ENCODE assay signal across 15 cellular contexts in genomic region chr1:222522105-222522915, GRCh38. TPM values are rescaled to one million over a fixed set of nuclear protein-coding genes. Genes with fewer than 3 reads are reported as not detected.
"Had no signal": no experiment of that assay in that cellular context is flagged by ENCODE, and none has a peak within 500 bp of the region (broad histone marks: within the 10 kb centered on the region; RNA-seq: fewer than 3 reads in every experiment).

No MANE protein-coding gene starts in this region.

- DNase-seq: activated CD4-positive, alpha-beta memory T cell treated with anti-CD3 and anti-CD28 coated beads for 36 hours; activated naive CD4-positive, alpha-beta T cell; caudate nucleus; esophagus squamous epithelium; glutamatergic neuron; mesenchymal stem cell; sigmoid colon; stimulated activated CD4-positive, alpha-beta T cell treated with anti-CD3 and anti-CD28 coated beads, Interleukin-12 subunit alpha, Interleukin-12 subunit beta, amount 100 ng/mL, for 4 hours; stimulated activated naive CD4-positive, alpha-beta T cell; SW 1271 had no signal

- H3K27ac ChIP-seq: sigmoid colon had no signal

- H3K27me3 Mint-ChIP-seq: type B pancreatic cell had no signal

- FAIRE-seq: astrocyte had no signal

- H3K36me3 ChIP-seq: esophagus squamous epithelium, sigmoid colon had no signal

- H3K4me1 ChIP-seq: esophagus squamous epithelium, sigmoid colon had no signal

- H3K4me3 ChIP-seq: esophagus squamous epithelium, sigmoid colon had no signal

- H3K9me3 ChIP-seq: sigmoid colon had no signal

- H3K4me3 Mint-ChIP-seq: activated CD4-positive, alpha-beta memory T cell treated with anti-CD3 and anti-CD28 coated beads for 36 hours; nephron; T-helper 2 cell treated with Interferon-gamma antibody and Interleukin-4, amounts not matched to agents 5 μg/mL and 100 μg/mL, for 36 hours had no signal

- H3K27ac Mint-ChIP-seq: activated CD4-positive, alpha-beta memory T cell treated with anti-CD3 and anti-CD28 coated beads for 36 hours; T-helper 2 cell treated with Interferon-gamma antibody and Interleukin-4, amounts not matched to agents 5 μg/mL and 100 μg/mL, for 36 hours; type B pancreatic cell had no signal

- H3K9me3 Mint-ChIP-seq: T-helper 2 cell treated with Interferon-gamma antibody and Interleukin-4, amounts not matched to agents 5 μg/mL and 100 μg/mL, for 36 hours had no signal

RNA-seq across cellular contexts. Expression of gene HHIPL2, which starts 25.6 kb away (rescaled TPM):
- total RNA-seq: activated CD4-positive, alpha-beta memory T cell treated with anti-CD3 and anti-CD28 coated beads for 36 hours; esophagus squamous epithelium; pulmonary artery endothelial cell; sigmoid colon had no signal
